ENCODE assay signal across 8 cellular contexts in the genomic region with DNA sequence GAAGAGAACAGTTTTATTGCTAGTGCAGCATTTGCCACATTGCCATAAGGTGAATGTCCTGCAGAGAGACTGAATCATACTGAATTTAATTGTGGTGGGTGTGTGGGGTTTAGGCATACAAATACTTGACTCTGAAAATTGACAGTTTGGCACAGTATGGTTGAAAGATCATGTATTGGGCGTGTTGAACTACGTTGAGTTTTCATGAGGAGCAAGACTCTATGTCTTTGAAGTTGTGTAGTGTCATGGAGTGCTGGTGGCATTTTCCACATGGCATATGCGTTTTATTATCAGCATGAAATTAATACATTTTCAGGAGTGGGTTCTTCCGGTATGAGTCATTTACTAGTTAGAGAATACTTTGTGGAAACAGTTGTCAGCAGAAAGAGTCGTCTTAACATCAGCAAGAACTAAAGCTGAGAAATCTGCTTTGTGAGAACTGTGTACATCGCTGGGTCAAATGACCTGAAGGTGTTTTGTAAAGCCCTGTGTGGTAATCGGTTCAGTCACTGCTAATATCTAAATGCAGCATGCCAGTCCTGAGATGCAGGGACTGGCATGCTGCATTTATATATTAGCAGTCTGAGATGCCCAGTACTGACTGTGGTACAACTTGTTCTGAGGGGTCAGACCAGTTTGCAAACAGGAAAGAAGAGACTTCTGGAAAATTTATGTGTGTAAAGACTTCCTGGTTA. TPM values are rescaled to one million over a fixed set of nuclear protein-coding genes. Genes with fewer than 3 reads are reported as not detected.
DNase-seq lines count a peak whose midpoint lies in the region; ATAC-seq, FAIRE-seq and TF ChIP-seq lines count a peak whose summit lies in the region.

No MANE protein-coding gene starts in this region.

- H2AFZ ChIP-seq in PC-3 (ENCODE audit: low read length) (0 out of 2 replicates have a peak overlapping the region, but pooled peaks have one; percentile 33), OCI-LY7 (ENCODE audit: low read length) (no peak overlapping the region)

- intact Hi-C loops in PC-3 (cut with micrococcal nuclease) (loop anchor here (10.0 kb wide), 1 partner anchor 53 kb away; no protein-coding TSS in a partner anchor), pancreas (cut with DNase I) (no loop called here), OCI-LY7 (cut with micrococcal nuclease; ENCODE audit: unreplicated experiment) (no loop called here)

- 63 to 71% methylated on average over 7 of the region's 7 CpGs for WGBS in pancreas, 2 donors

- CTCF ChIA-PET in PC-3 (lab: Charles Lee): no interaction called here
- CTCF ChIA-PET in OCI-LY7 (lab: Charles Lee; ENCODE audit: unreplicated experiment): no interaction called here

- H3K4me1 ChIP-seq in PC-3 (ENCODE audit: insufficient read depth, low read length): peaks cover 30% of the 10 kb centered on the region
- peaks cover 0 to 16% (median 14%) of the 10 kb centered on the region in 3 donors for H3K4me1 ChIP-seq in pancreas
- H3K4me1 ChIP-seq in OCI-LY7 (ENCODE audit: insufficient read depth, low read length, poor library complexity, severe bottlenecking): no peaks in the 10 kb centered on the region

- H4K20me1 ChIP-seq in PC-3 (ENCODE audit: low read length): no peaks in the 10 kb centered on the region
- H4K20me1 ChIP-seq in OCI-LY7 (ENCODE audit: insufficient read depth, low read length): no peaks in the 10 kb centered on the region

- POLR2A ChIA-PET in PC-3 (lab: Charles Lee; ENCODE audit: unreplicated experiment): no interaction called here
- POLR2A ChIA-PET in OCI-LY7 (lab: Charles Lee): no interaction called here

- H3K27ac ChIP-seq in PC-3 (ENCODE audit: low read length) (peak overlapping the region; percentile 6; the same call in 1 of the 2 replicates), pancreas (peak overlapping the region in 1 of 4 donors; percentile 27), OCI-LY7 (ENCODE audit: low read depth, low read length, poor library complexity, severe bottlenecking) (no peak overlapping the region)

- H3F3A ChIP-seq in PC-3 (ENCODE audit: low read length, unreplicated experiment): no peaks in the 10 kb centered on the region

- peaks cover 19% of the 10 kb centered on the region for H3K79me2 ChIP-seq in PC-3 (ENCODE audit: low read length)
- no peaks in the 10 kb centered on the region for H3K79me2 ChIP-seq in OCI-LY7 (ENCODE audit: insufficient read depth, low read depth, low read length)

- H3K9me2 ChIP-seq in PC-3 (replicated peaks; ENCODE audit: low read length) (no peaks in the 10 kb centered on the region), OCI-LY7 (ENCODE audit: insufficient read depth, low read length) (no peaks in the 10 kb centered on the region)

- no peaks in the 10 kb centered on the region for H3K27me3 ChIP-seq in PC-3 (ENCODE audit: low read length)
- no peaks in the 10 kb centered on the region for H3K27me3 ChIP-seq in pancreas

- DNase-seq in GM18507 (ENCODE audit: extremely low spot score, insufficient read length, low read depth) (no peak), PC-3 (peak; percentile 38), pancreas (no peak), OCI-LY7 (ENCODE audit: low spot score) (no peak), NCI-H510A (lab: John Stamatoyannopoulos, UW) (no peak), hypothalamus (lab: John Stamatoyannopoulos, UW) (no peak)

- BruUV-seq in PC-3 (replicated peaks; lab: Mats Ljungman, UMichigan): no TSS peak
- BruUV-seq in OCI-LY7 (replicated peaks; lab: Mats Ljungman, UMichigan): no TSS peak

- H3K9ac ChIP-seq in PC-3 (ENCODE audit: low read length): no peak overlapping the region

- H3K4me3 ChIP-seq in PC-3 (ENCODE audit: low read length) (no peak overlapping the region; the same call in 1 of the 2 replicates), pancreas (no peak overlapping the region), OCI-LY7 (ENCODE audit: low read depth, low read length, poor library complexity, severe bottlenecking) (no peak overlapping the region)

- TF ChIP-seq CTCF in PC-3 (conservative IDR thresholded peaks at IDR 0.05; ENCODE audit: low read depth, low read length) (no peak), pancreas (IDR thresholded peaks at IDR 0.05) (no peak), OCI-LY7 (conservative IDR thresholded peaks at IDR 0.05; ENCODE audit: low read length) (no peak)

- ATAC-seq in PC-3 (peak; percentile 56), esophagus mucosa (peak; percentile 88), pancreas (peak; percentile 10 to 62 (median 31)), GM21717 (IDR thresholded peaks at IDR 0.05; ENCODE audit: unreplicated experiment) (no peak)

- H3K9me3 ChIP-seq in PC-3 (ENCODE audit: low read length) (no peaks in the 10 kb centered on the region), pancreas (no peaks in the 10 kb centered on the region), OCI-LY7 (ENCODE audit: low read length) (no peaks in the 10 kb centered on the region)

- FAIRE-seq in GM18507 (lab: Jason Lieb, UNC) (peak; percentile 78), pancreas (lab: Jason Lieb, UNC) (no peak)

- H3K4me2 ChIP-seq in PC-3 (ENCODE audit: low read length): peak overlapping the region; percentile 66
- H3K4me2 ChIP-seq in OCI-LY7 (ENCODE audit: low read length): no peak overlapping the region

- H3K36me3 ChIP-seq in PC-3 (ENCODE audit: low read depth, low read length) (no peaks in the 10 kb centered on the region), pancreas (no peaks in the 10 kb centered on the region), OCI-LY7 (ENCODE audit: insufficient read depth, low read length) (no peaks in the 10 kb centered on the region)

RNA-seq across cellular contexts. Expression of a gene that starts 50.3 kb away (rescaled TPM):
- total RNA-seq in PC-3 (2014; rRNA removed): 9.0 and 12.0 TPM in 2 replicates
- 15.8 TPM for total RNA-seq in esophagus mucosa
- total RNA-seq in pancreas: 10 to 100 TPM in 2 of 6 donors, 1 to 10 TPM in 4; 6.6 to 14.8 (median 9.8) TPM
- 1 to 10 TPM; 6.3 to 6.5 TPM for polyA plus RNA-seq in pancreas
- 0.23 TPM in 1 of 2 replicates, not detected in the other for total RNA-seq in OCI-LY7 (2014; rRNA removed; shearing (Covaris generic))
- total RNA-seq in OCI-LY7 (2022): 0.11 and 0.24 TPM in 2 replicates
